25 cellular contexts compared by ENCODE assay signal in the genomic region with DNA sequence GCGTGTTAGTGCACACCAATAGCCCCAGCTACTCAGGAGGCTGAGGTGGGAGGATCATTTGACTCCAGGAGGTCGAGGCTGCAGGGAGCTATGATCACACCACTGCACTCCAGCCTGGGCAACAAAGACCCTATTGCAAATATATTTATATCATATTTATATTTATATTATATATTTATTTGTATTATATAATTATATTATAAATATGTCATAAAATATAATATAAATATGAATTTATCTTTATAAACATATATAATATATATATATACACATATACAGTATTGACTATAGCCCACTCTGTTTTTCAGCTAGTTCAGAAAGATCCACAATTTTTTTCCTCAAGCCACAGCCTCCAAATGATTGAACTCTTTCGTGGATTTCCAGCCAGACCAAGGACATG. TPM values are rescaled to one million over a fixed set of nuclear protein-coding genes. Genes with fewer than 3 reads are reported as not detected.
A peak's percentile ranks its signal among the peaks of the same experiment; 100 is the strongest.
DNase-seq lines count a peak whose midpoint lies in the region; ATAC-seq and TF ChIP-seq lines count a peak whose summit lies in the region.
"Had no signal": no experiment of that assay in that cellular context is flagged by ENCODE, and none has a peak within 500 bp of the region (broad histone marks: within the 10 kb centered on the region; RNA-seq: fewer than 3 reads in every experiment).

No MANE protein-coding gene starts in this region.

- CTCF ChIA-PET in WTC11 (lab: Charles Lee): interaction anchor here (1.3 kb wide), 1 partner anchor 71 kb away, joined by 3 read pairs; no protein-coding TSS in a partner anchor

- H3K27me3 Mint-ChIP-seq in WTC11 (ENCODE audit: low read depth): no peaks in the 10 kb centered on the region
- H3K27me3 Mint-ChIP-seq: B cell; CD4-positive, alpha-beta T cell; CD4-positive, CD25-positive, alpha-beta regulatory T cell had no signal

- H3K4me1 Mint-ChIP-seq in WTC11: peaks cover 15% of the 10 kb centered on the region
- H3K4me1 Mint-ChIP-seq: B cell; CD4-positive, alpha-beta memory T cell; CD4-positive, CD25-positive, alpha-beta regulatory T cell; CD8-positive, alpha-beta memory T cell had no signal

- no peak for DNase-seq in WTC11 (ENCODE audit: low spot score)
- DNase-seq: ACHN; AML-193; BE2C; C1 segment of cervical spinal cord; Caco-2; Calu3; CD4-positive, alpha-beta memory T cell; CD4-positive, alpha-beta T cell; CD4-positive, CD25-positive, alpha-beta regulatory T cell; CD8-positive, alpha-beta memory T cell; CD8-positive, alpha-beta T cell; COR-L47; DMS 273 treated with DMSO at 0.1 percent for 48 hours; DMS153; DMS79; DMS79 treated with DMSO at 0.1 percent for 48 hours; DND-41; EL had no signal

- POLR2A ChIA-PET in WTC11 (lab: Charles Lee): interaction anchor here (0.6 kb wide), 1 partner anchor 27 kb away, joined by 4 read pairs; no protein-coding TSS in a partner anchor

- TF ChIP-seq CTCF in WTC11 (IDR thresholded peaks at IDR 0.05): no peak

- H3K9me3 Mint-ChIP-seq in WTC11: peaks cover 5% of the 10 kb centered on the region
- H3K9me3 Mint-ChIP-seq: CD4-positive, alpha-beta T cell had no signal

- ATAC-seq in WTC11: no peak
- ATAC-seq in GM18858 (IDR thresholded peaks at IDR 0.05; ENCODE audit: unreplicated experiment): no peak
- ATAC-seq: A549; CD8-positive, alpha-beta T cell had no signal

- H3K27ac Mint-ChIP-seq in WTC11: no peak overlapping the region
- H3K27ac Mint-ChIP-seq: B cell; CD4-positive, alpha-beta memory T cell; CD4-positive, alpha-beta T cell; CD4-positive, CD25-positive, alpha-beta regulatory T cell; CD8-positive, alpha-beta memory T cell; CD8-positive, alpha-beta T cell had no signal

- H3K36me3 Mint-ChIP-seq in WTC11: no peaks in the 10 kb centered on the region; the same call in 1 of the 2 replicates
- H3K36me3 Mint-ChIP-seq: CD14-positive monocyte; CD4-positive, alpha-beta memory T cell; CD4-positive, CD25-positive, alpha-beta regulatory T cell; CD8-positive, alpha-beta memory T cell; CD8-positive, alpha-beta T cell had no signal

- no peak overlapping the region for H3K4me3 Mint-ChIP-seq in WTC11
- H3K4me3 Mint-ChIP-seq: B cell; CD14-positive monocyte; CD4-positive, alpha-beta memory T cell; CD4-positive, alpha-beta T cell; CD4-positive, CD25-positive, alpha-beta regulatory T cell; CD8-positive, alpha-beta memory T cell; CD8-positive, alpha-beta T cell had no signal

TF ChIP-seq in WTC11, 78 proteins besides CTCF, POLR2A, EP300 and RAD21:
- TF ChIP-seq ZNF416 (CRISPR knock-in tag; IDR thresholded peaks at IDR 0.05) (no peak), HMGA2 (CRISPR knock-in tag; IDR thresholded peaks at IDR 0.05) (peak; percentile 95; the same call in 1 of the 2 replicates)

RNA-seq across cellular contexts. Expression of gene MYL10, which starts 45.3 kb away (rescaled TPM):
- total RNA-seq in WTC11 (2021): not detected in 3 replicates
- total RNA-seq: A172; B cell; Caco-2; Calu3; CD4-positive, alpha-beta memory T cell; CD4-positive, alpha-beta T cell; CD4-positive, CD25-positive, alpha-beta regulatory T cell; CD8-positive, alpha-beta memory T cell; CD8-positive, alpha-beta T cell; Daoy had no signal
